In the genomic region with DNA sequence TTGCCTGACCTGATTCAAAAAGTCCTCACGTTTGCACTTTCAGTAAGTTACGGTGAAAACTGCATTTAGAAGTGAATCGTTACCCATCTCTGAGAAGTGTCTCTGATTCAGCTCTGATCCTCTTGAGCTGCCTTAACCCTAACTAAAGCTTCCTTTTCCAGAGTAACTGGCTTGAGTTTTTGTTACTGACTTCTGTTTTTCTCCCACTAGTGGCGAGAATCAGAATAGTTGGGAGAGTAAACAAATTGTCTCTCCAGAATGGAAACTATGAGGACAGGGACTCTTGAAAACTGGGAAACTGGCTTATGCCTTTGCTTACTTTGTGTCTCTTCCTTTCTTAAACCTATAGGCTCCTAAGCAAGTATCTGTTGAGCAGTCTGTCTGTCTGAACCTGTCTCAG, we compare ENCODE assay signal across 9 cellular contexts. TPM values are rescaled to one million over a fixed set of nuclear protein-coding genes. Genes with fewer than 3 reads are reported as not detected.
DNase-seq lines count a peak whose midpoint lies in the region; ATAC-seq and TF ChIP-seq lines count a peak whose summit lies in the region.
"Had no signal": no experiment of that assay in that cellular context is flagged by ENCODE, and none has a peak within 500 bp of the region (broad histone marks: within the 10 kb centered on the region; RNA-seq: fewer than 3 reads in every experiment).

No MANE protein-coding gene starts in this region.

- no peaks in the 10 kb centered on the region for H3K27me3 Mint-ChIP-seq in activated T-helper 1 cell treated with anti-CD3 and anti-CD28 coated beads, Interleukin-12 subunit alpha, Interleukin-12 subunit beta, Interleukin-2, Interleukin-4 antibody, amounts not matched to agents 30 ng/mL and 10 ng/mL and 1 ng/mL, durations not matched to agents 14 hours and 24 hours and 36 hours (ENCODE audit: insufficient read depth)

- no peak overlapping the region for H3K27ac Mint-ChIP-seq in activated T-helper 1 cell treated with anti-CD3 and anti-CD28 coated beads, Interleukin-12 subunit alpha, Interleukin-12 subunit beta, Interleukin-2, Interleukin-4 antibody, amounts not matched to agents 30 ng/mL and 10 ng/mL and 1 ng/mL, durations not matched to agents 14 hours and 24 hours and 36 hours

- peaks cover 33% of the 10 kb centered on the region for H3K4me1 Mint-ChIP-seq in activated T-helper 1 cell treated with anti-CD3 and anti-CD28 coated beads, Interleukin-12 subunit alpha, Interleukin-12 subunit beta, Interleukin-2, Interleukin-4 antibody, amounts not matched to agents 30 ng/mL and 10 ng/mL and 1 ng/mL, durations not matched to agents 14 hours and 24 hours and 36 hours (ENCODE audit: low read depth)

- H3K36me3 ChIP-seq in brain microvascular endothelial cell (replicated peaks) = peaks cover 30% of the 10 kb centered on the region
- H3K36me3 ChIP-seq in muscle layer of duodenum (ENCODE audit: control insufficient read depth in 1 of 2, insufficient read depth in 2 of 2, low read length in 2 of 2) = peaks cover 38 to 49% of the 10 kb centered on the region in 2 donors

- H3K4me1 ChIP-seq in muscle layer of duodenum (ENCODE audit: control insufficient read depth in 1 of 2, insufficient read depth in 2 of 2, low read length in 2 of 2) = peaks cover 8 to 37% of the 10 kb centered on the region in 2 donors

- no peak for ATAC-seq in GM19455 (IDR thresholded peaks at IDR 0.05; ENCODE audit: unreplicated experiment)

- intact Hi-C loops in activated T-helper 1 cell treated with anti-CD3 and anti-CD28 coated beads, Interleukin-12 subunit alpha, Interleukin-12 subunit beta, Interleukin-2, Interleukin-4 antibody, amounts not matched to agents 30 ng/mL and 10 ng/mL and 1 ng/mL, durations not matched to agents 14 hours and 24 hours and 36 hours (cut with micrococcal nuclease) = loop anchor here (5.0 kb wide), 2 partner anchors 116 to 301 kb away; no protein-coding TSS in a partner anchor

- no peak overlapping the region for H3K27ac ChIP-seq in brain microvascular endothelial cell
- peak overlapping the region; percentile 19 for H3K27ac ChIP-seq in muscle layer of duodenum (ENCODE audit: low read length)

- DNase-seq in DMS114 treated with DMSO at 0.1 percent for 48 hours (lab: John Stamatoyannopoulos, UW; ENCODE audit: unreplicated experiment) (peak; percentile 20), HuH-7 (ENCODE audit: low spot score) (peak; percentile 14), brain microvascular endothelial cell (no peak)
- DNase-seq in activated effector memory CD4-positive, alpha-beta T cell treated with anti-CD3 and anti-CD28 coated beads, Interleukin-2, amount 50 U/mL, for 16 hours = no peak
- DNase-seq in activated T-helper 1 cell treated with anti-CD3 and anti-CD28 coated beads, Interleukin-12 subunit alpha, Interleukin-12 subunit beta, Interleukin-2, Interleukin-4 antibody, amounts not matched to agents 30 ng/mL and 10 ng/mL and 1 ng/mL, durations not matched to agents 14 hours and 24 hours and 36 hours (ENCODE audit: low spot score) = no peak
- DNase-seq: activated CD4-positive, alpha-beta T cell treated with anti-CD3 and anti-CD28 coated beads, Interleukin-2, amount 50 U/mL, for 48 hours; cerebellar nuclear complex had no signal

- H3K4me3 ChIP-seq in brain microvascular endothelial cell (ENCODE audit: low read depth, low read length) = no peak overlapping the region
- H3K4me3 ChIP-seq in muscle layer of duodenum (ENCODE audit: low read depth in 1 of 2, low read length in 2 of 2) = no peak overlapping the region

- in situ Hi-C loops in brain microvascular endothelial cell (cut with HindIII; ENCODE audit: low pct_ligation_motif_present, low sequenced_read_pairs) = no loop called here

- no peaks in the 10 kb centered on the region for H3K27me3 ChIP-seq in brain microvascular endothelial cell (replicated peaks)
- H3K27me3 ChIP-seq in muscle layer of duodenum (ENCODE audit: low read depth, low read length) = no peaks in the 10 kb centered on the region

- H3K4me3 Mint-ChIP-seq in activated T-helper 1 cell treated with anti-CD3 and anti-CD28 coated beads, Interleukin-12 subunit alpha, Interleukin-12 subunit beta, Interleukin-2, Interleukin-4 antibody, amounts not matched to agents 30 ng/mL and 10 ng/mL and 1 ng/mL, durations not matched to agents 14 hours and 24 hours and 36 hours = no peak overlapping the region

- peak; percentile 51 for TF ChIP-seq CTCF in brain microvascular endothelial cell (IDR thresholded peaks at IDR 0.05; ENCODE audit: low read depth, low read length, missing control alignments)

- H3K36me3 Mint-ChIP-seq in activated T-helper 1 cell treated with anti-CD3 and anti-CD28 coated beads, Interleukin-12 subunit alpha, Interleukin-12 subunit beta, Interleukin-2, Interleukin-4 antibody, amounts not matched to agents 30 ng/mL and 10 ng/mL and 1 ng/mL, durations not matched to agents 14 hours and 24 hours and 36 hours (ENCODE audit: low read depth) = peaks cover 36% of the 10 kb centered on the region

- H3K9me3 ChIP-seq in muscle layer of duodenum (ENCODE audit: control insufficient read depth in 1 of 2, low read length in 2 of 2) = no peaks in the 10 kb centered on the region

- H3K9me3 Mint-ChIP-seq in activated T-helper 1 cell treated with anti-CD3 and anti-CD28 coated beads, Interleukin-12 subunit alpha, Interleukin-12 subunit beta, Interleukin-2, Interleukin-4 antibody, amounts not matched to agents 30 ng/mL and 10 ng/mL and 1 ng/mL, durations not matched to agents 14 hours and 24 hours and 36 hours = no peaks in the 10 kb centered on the region

RNA-seq across cellular contexts. Expression of a gene that starts 31.3 kb away (rescaled TPM):
- total RNA-seq in activated T-helper 1 cell treated with anti-CD3 and anti-CD28 coated beads, Interleukin-12 subunit alpha, Interleukin-12 subunit beta, Interleukin-2, Interleukin-4 antibody, amounts not matched to agents 30 ng/mL and 10 ng/mL and 1 ng/mL, durations not matched to agents 14 hours and 24 hours and 36 hours = 718 and 719 TPM in 2 replicates

Comparison
In these comparisons a context has a peak if more than half of its experiments do, and no peak if none do; other contexts are left out.
1. DNase-seq: peak in DMS114 treated with DMSO at 0.1 percent for 48 hours (single experiment) and HuH-7 (single experiment); none in brain microvascular endothelial cell (single experiment), activated effector memory CD4-positive, alpha-beta T cell treated with anti-CD3 and anti-CD28 coated beads, Interleukin-2, amount 50 U/mL, for 16 hours (single experiment) and activated T-helper 1 cell treated with anti-CD3 and anti-CD28 coated beads, Interleukin-12 subunit alpha, Interleukin-12 subunit beta, Interleukin-2, Interleukin-4 antibody, amounts not matched to agents 30 ng/mL and 10 ng/mL and 1 ng/mL, durations not matched to agents 14 hours and 24 hours and 36 hours (single experiment).